ENCODE assay signal across 32 cellular contexts in the genomic region with DNA sequence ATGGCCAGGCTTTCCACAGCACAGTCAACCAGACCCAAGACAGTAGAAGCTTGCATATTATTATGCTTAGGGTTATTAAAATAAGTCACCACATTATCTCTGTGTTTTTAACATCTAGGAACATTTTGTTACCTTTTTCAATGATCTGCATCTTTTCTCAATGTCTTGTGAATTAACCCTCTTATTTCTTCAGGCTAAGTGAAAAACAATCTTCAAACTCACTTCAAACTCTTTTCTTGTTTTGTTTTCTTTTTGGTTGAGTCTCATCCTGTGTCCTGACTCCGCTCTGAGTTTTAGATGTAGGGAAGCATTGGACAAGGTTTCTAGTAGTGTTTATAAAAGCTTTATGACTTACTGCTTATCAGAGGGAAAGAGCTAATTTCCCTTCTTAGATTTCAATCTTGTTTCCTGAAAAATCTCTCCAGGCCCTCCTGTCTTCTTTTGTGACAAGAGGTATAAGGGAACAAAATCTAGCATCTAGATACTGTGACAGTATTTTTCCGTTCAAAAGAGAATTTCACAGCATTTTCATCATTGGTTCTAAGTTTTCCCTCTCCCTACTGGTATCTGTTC. TPM values are rescaled to one million over a fixed set of nuclear protein-coding genes. Genes with fewer than 3 reads are reported as not detected.
"Had no signal": no experiment of that assay in that cellular context is flagged by ENCODE, and none has a peak within 500 bp of the region (broad histone marks: within the 10 kb centered on the region; RNA-seq: fewer than 3 reads in every experiment).

No MANE protein-coding gene starts in this region.

- H2AFZ ChIP-seq: hepatocyte, parathyroid adenoma had no signal

- H3K4me1 ChIP-seq: esophagus muscularis mucosa, foreskin keratinocyte, gastroesophageal sphincter, heart left ventricle, parathyroid adenoma, testis, upper lobe of left lung had no signal

- ATAC-seq: foreskin keratinocyte; gastroesophageal sphincter; heart left ventricle; left lobe of liver; mucosa of descending colon; natural killer cell treated with Interleukin-12 subunit alpha and Interleukin-12 subunit beta and Interleukin-15 and Interleukin-18, amount 100 ng/mL, for 72 hours; sciatic nerve; stimulated activated memory B cell treated with anti-CD40 and anti-IgM and Interleukin-4, amounts not matched to agents 10 μg/mL and 1 μg/mL and 100 μg/mL, for 72 hours; stimulated activated naive CD8-positive, alpha-beta T cell treated with anti-CD3 and anti-CD28 coated beads, Interleukin-15, Interleukin-2, amounts not matched to agents 100 U/mL and 50 U/mL, for 24 hours had no signal

- H3K4me3 ChIP-seq: dorsolateral prefrontal cortex, esophagus muscularis mucosa, gastroesophageal sphincter, heart left ventricle, hepatocyte, lung, mucosa of descending colon, testis, tibial artery, upper lobe of left lung had no signal

- H3K27ac ChIP-seq: dorsolateral prefrontal cortex, esophagus muscularis mucosa, foreskin keratinocyte, gastroesophageal sphincter, heart left ventricle, hepatocyte, parathyroid adenoma, testis, tibial artery, upper lobe of left lung had no signal

- H3K4me2 ChIP-seq: hepatocyte had no signal

- DNase-seq: dorsolateral prefrontal cortex; effector CD4-positive, alpha-beta T cell; foreskin keratinocyte; heart left ventricle; kidney; mucosa of descending colon; naive B cell; occipital lobe; stimulated activated CD4-positive, alpha-beta T cell treated with anti-CD3 and anti-CD28 coated beads, Interleukin-2, amount 100 ng/mL, for 24 hours; stimulated activated CD4-positive, alpha-beta T cell treated with anti-CD3 and anti-CD28 coated beads, Interleukin-4, amount 100 ng/mL, for 24 hours; stimulated activated naive CD8-positive, alpha-beta T cell treated with anti-CD3 and anti-CD28 coated beads, Interleukin-15, Interleukin-2, amounts not matched to agents 100 U/mL and 50 U/mL, for 24 hours; substantia nigra; testis; tibial artery; upper lobe of left lung had no signal

- H3K27me3 ChIP-seq: dorsolateral prefrontal cortex, esophagus muscularis mucosa, foreskin keratinocyte, gastroesophageal sphincter, heart left ventricle, hepatocyte, testis, tibial artery, upper lobe of left lung had no signal

- H3K9me3 ChIP-seq: esophagus muscularis mucosa, gastroesophageal sphincter, heart left ventricle, mucosa of descending colon, testis, tibial artery, upper lobe of left lung had no signal

- H3K36me3 ChIP-seq: esophagus muscularis mucosa, gastroesophageal sphincter, heart left ventricle, tibial artery, upper lobe of left lung had no signal

- FAIRE-seq: colon, kidney, urothelium cell line had no signal

- H3K9ac ChIP-seq: parathyroid adenoma had no signal

- H3K79me2 ChIP-seq: hepatocyte, parathyroid adenoma had no signal

RNA-seq across cellular contexts. Expression of a gene that starts 26.2 kb away (rescaled TPM):
- total RNA-seq: cerebellum; epithelial cell of proximal tubule; esophagus muscularis mucosa; fibroblast of lung; foreskin keratinocyte; heart left ventricle; hepatocyte; kidney; left lobe of liver; liver; lung; mesothelial cell of epicardium; mucosa of descending colon; natural killer cell treated with Interleukin-12 subunit alpha and Interleukin-12 subunit beta and Interleukin-15 and Interleukin-18, amount 100 ng/mL, for 72 hours; occipital lobe; progenitor cell of endocrine pancreas; sciatic nerve; testis; upper lobe of left lung had no signal
- polyA plus RNA-seq: fibroblast of lung, foreskin keratinocyte, heart left ventricle, hepatocyte, liver, lung had no signal
